ENCODE assay signal across 18 cellular contexts in genomic region chr4:148344382-148344781, GRCh38.
"Had no signal": no experiment of that assay in that cellular context is flagged by ENCODE, and none has a peak within 500 bp of the region (broad histone marks: within the 10 kb centered on the region; RNA-seq: fewer than 3 reads in every experiment).

No MANE protein-coding gene starts in this region.

- H3K9me3 Mint-ChIP-seq: T-helper 1 cell treated with Interleukin-12 subunit alpha and Interleukin-12 subunit beta and Interleukin-4 antibody, amounts not matched to agents 30 μg/mL and 1 μg/mL, for 36 hours had no signal

- H3K27ac Mint-ChIP-seq: activated CD8-positive, alpha-beta T cell treated with anti-CD3 and anti-CD28 coated beads for 36 hours; activated naive CD4-positive, alpha-beta T cell treated with anti-CD3 and anti-CD28 coated beads, Interleukin-2, amount 50 U/mL, for 24 hours; naive thymus-derived CD4-positive, alpha-beta T cell; stimulated activated memory B cell treated with anti-CD40 and anti-IgM and Interleukin-4, amounts not matched to agents 10 μg/mL and 1 μg/mL and 100 μg/mL, for 72 hours; T-helper 1 cell treated with Interleukin-12 subunit alpha and Interleukin-12 subunit beta and Interleukin-4 antibody, amounts not matched to agents 30 μg/mL and 1 μg/mL, for 36 hours had no signal

- DNase-seq: activated CD4-positive, alpha-beta T cell treated with anti-CD3 and anti-CD28 coated beads for 4 hours; activated CD8-positive, alpha-beta T cell treated with anti-CD3 and anti-CD28 coated beads for 36 hours; activated effector memory CD4-positive, alpha-beta T cell treated with Interleukin-2 at 50 U/mL for 16 hours; activated T-cell treated with anti-CD3 and anti-CD28 coated beads, Interleukin-2, amount 50 U/mL, for 4 hours; central memory CD4-positive, alpha-beta T cell; colonic mucosa; effector CD4-positive, alpha-beta T cell; esophagus squamous epithelium; hypothalamus; mammary epithelial cell; naive thymus-derived CD4-positive, alpha-beta T cell; stimulated activated CD4-positive, alpha-beta T cell treated with anti-CD3 and anti-CD28 coated beads, Interleukin-2, amount 100 ng/mL, for 48 hours; tibial artery had no signal

- H3K4me3 Mint-ChIP-seq: activated CD8-positive, alpha-beta T cell treated with anti-CD3 and anti-CD28 coated beads for 36 hours; activated naive CD4-positive, alpha-beta T cell treated with anti-CD3 and anti-CD28 coated beads, Interleukin-2, amount 50 U/mL, for 24 hours; activated T-cell treated with anti-CD3 and anti-CD28 coated beads, Interleukin-2, amount 50 U/mL, for 4 hours; naive thymus-derived CD4-positive, alpha-beta T cell; stimulated activated memory B cell treated with anti-CD40 and anti-IgM and Interleukin-4, amounts not matched to agents 10 μg/mL and 1 μg/mL and 100 μg/mL, for 72 hours; T-helper 1 cell treated with Interleukin-12 subunit alpha and Interleukin-12 subunit beta and Interleukin-4 antibody, amounts not matched to agents 30 μg/mL and 1 μg/mL, for 36 hours had no signal

- H3K27me3 Mint-ChIP-seq: activated CD8-positive, alpha-beta T cell treated with anti-CD3 and anti-CD28 coated beads for 36 hours; activated naive CD4-positive, alpha-beta T cell treated with anti-CD3 and anti-CD28 coated beads, Interleukin-2, amount 50 U/mL, for 24 hours; naive thymus-derived CD4-positive, alpha-beta T cell; stimulated activated memory B cell treated with anti-CD40 and anti-IgM and Interleukin-4, amounts not matched to agents 10 μg/mL and 1 μg/mL and 100 μg/mL, for 72 hours had no signal

- H3K36me3 ChIP-seq: adrenal gland, colonic mucosa, esophagus squamous epithelium, tibial artery had no signal

- ATAC-seq: activated CD8-positive, alpha-beta T cell treated with anti-CD3 and anti-CD28 coated beads for 36 hours; activated T-cell treated with anti-CD3 and anti-CD28 coated beads, Interleukin-2, amount 50 U/mL, for 4 hours; naive thymus-derived CD4-positive, alpha-beta T cell; stimulated activated memory B cell treated with anti-CD40 and anti-IgM and Interleukin-4, amounts not matched to agents 10 μg/mL and 1 μg/mL and 100 μg/mL, for 72 hours had no signal

- H3K4me1 ChIP-seq: colonic mucosa had no signal

- H3K9me3 ChIP-seq: colonic mucosa, esophagus squamous epithelium, tibial artery had no signal

- H3K27me3 ChIP-seq: adrenal gland, colonic mucosa, esophagus squamous epithelium, tibial artery had no signal

- H3K4me3 ChIP-seq: adrenal gland, colonic mucosa, esophagus squamous epithelium, tibial artery had no signal

- H3K27ac ChIP-seq: adrenal gland, colonic mucosa, esophagus squamous epithelium, parathyroid adenoma, tibial artery had no signal
